In genomic region chr6:111105578-111105977, GRCh38 we compare ENCODE assay signal across 9 cellular contexts. TPM values are rescaled to one million over a fixed set of nuclear protein-coding genes. Genes with fewer than 3 reads are reported as not detected.
A peak's percentile ranks its signal among the peaks of the same experiment; 100 is the strongest.
DNase-seq lines count a peak whose midpoint lies in the region; ATAC-seq and TF ChIP-seq lines count a peak whose summit lies in the region.
"Had no signal": no experiment of that assay in that cellular context is flagged by ENCODE, and none has a peak within 500 bp of the region (broad histone marks: within the 10 kb centered on the region; RNA-seq: fewer than 3 reads in every experiment).

No MANE protein-coding gene starts in this region.

- no peak for ATAC-seq in GM21390 (IDR thresholded peaks at IDR 0.05; ENCODE audit: unreplicated experiment)

- H3K36me3 ChIP-seq in mammary epithelial cell (ENCODE audit: insufficient read depth, low read length), result no peaks in the 10 kb centered on the region
- H3K36me3 ChIP-seq in osteoblast (ENCODE audit: insufficient read depth, low read length), result no peaks in the 10 kb centered on the region
- H3K36me3 ChIP-seq: HAP-1 had no signal

- peaks cover 9% of the 10 kb centered on the region for H3K4me1 ChIP-seq in mammary epithelial cell (ENCODE audit: insufficient read depth, low read length)
- H3K4me1 ChIP-seq in osteoblast (ENCODE audit: insufficient read depth, low read length), result no peaks in the 10 kb centered on the region
- H3K4me1 ChIP-seq: HAP-1 had no signal

- no peak overlapping the region for H3K4me3 ChIP-seq in mammary epithelial cell (replicated peaks in 1 of 3; ENCODE audit: insufficient read depth in 1 of 3, low read depth in 2 of 3, low read length in 3 of 3)
- no peak overlapping the region for H3K4me3 ChIP-seq in osteoblast (ENCODE audit: insufficient read depth, low read length)
- H3K4me3 ChIP-seq: HAP-1 had no signal

- TF ChIP-seq CTCF in mammary epithelial cell (conservative IDR thresholded peaks at IDR 0.05 in 1 of 2, IDR thresholded peaks at IDR 0.05 in 1 of 2; ENCODE audit: extremely low read depth in 1 of 2, insufficient read depth in 1 of 2, low read depth in 1 of 2, low read length in 2 of 2), result no peak
- no peak for TF ChIP-seq CTCF in osteoblast (IDR thresholded peaks at IDR 0.05; ENCODE audit: extremely low read depth, low read depth, low read length)
- TF ChIP-seq CTCF in progenitor cell of endocrine pancreas (IDR thresholded peaks at IDR 0.05; ENCODE audit: unreplicated experiment), result no peak

- BruUV-seq in mammary epithelial cell (replicated peaks; lab: Mats Ljungman, UMichigan), result no TSS peak

- H3K27me3 ChIP-seq in mammary epithelial cell (ENCODE audit: insufficient read depth, low read length) (peaks cover 5% of the 10 kb centered on the region), osteoblast (ENCODE audit: insufficient read depth, low read length) (no peaks in the 10 kb centered on the region)

- DNase-seq in EH (ENCODE audit: low read depth) (peak; percentile 11), NCI-H2107 treated with DMSO at 0.1 percent for 48 hours (lab: John Stamatoyannopoulos, UW; ENCODE audit: unreplicated experiment) (peak; percentile 36), mammary epithelial cell (peak; percentile 71), osteoblast (ENCODE audit: insufficient read length, low spot score, missing footprints) (no peak), progenitor cell of endocrine pancreas (ENCODE audit: low spot score, unreplicated experiment) (no peak), SK-N-DZ (ENCODE audit: low spot score) (no peak), midbrain (lab: John Stamatoyannopoulos, UW) (no peak)

- H3K79me2 ChIP-seq in mammary epithelial cell (ENCODE audit: insufficient read depth, low read length), result no peaks in the 10 kb centered on the region
- no peaks in the 10 kb centered on the region for H3K79me2 ChIP-seq in osteoblast (ENCODE audit: insufficient read depth, low read length)

- WGBS in mammary epithelial cell (ENCODE audit: low coverage, missing lambda C conversion rate), result 3% methylated on average over 5 of the region's 5 CpGs

- no peak overlapping the region for H3K4me3 Mint-ChIP-seq in progenitor cell of endocrine pancreas (ENCODE audit: low read depth)

- H4K20me1 ChIP-seq in mammary epithelial cell (ENCODE audit: insufficient read depth, low read length) (no peaks in the 10 kb centered on the region), osteoblast (ENCODE audit: insufficient read depth, low read length) (no peaks in the 10 kb centered on the region)

- no peak overlapping the region for H3K27ac Mint-ChIP-seq in progenitor cell of endocrine pancreas

- H3K9ac ChIP-seq in mammary epithelial cell (ENCODE audit: insufficient read depth, low read length), result no peak overlapping the region

- no peaks in the 10 kb centered on the region for H3K27me3 Mint-ChIP-seq in progenitor cell of endocrine pancreas

- H3K9me3 Mint-ChIP-seq in progenitor cell of endocrine pancreas (ENCODE audit: low read depth), result peaks cover 11% of the 10 kb centered on the region

- no peaks in the 10 kb centered on the region for H3K4me1 Mint-ChIP-seq in progenitor cell of endocrine pancreas (ENCODE audit: low read depth)

- in situ Hi-C loops in mammary epithelial cell (cut with MboI; ENCODE audit: low sequenced_read_pairs in 2 of 2), result no loop called here

- H3K4me2 ChIP-seq in mammary epithelial cell (ENCODE audit: insufficient read depth, low read depth, low read length) (peak overlapping the region; percentile 44), osteoblast (ENCODE audit: insufficient read depth, low read length) (peak overlapping the region; percentile 13)

- intact Hi-C loops in mammary epithelial cell (cut with micrococcal nuclease), result no loop called here

- H3K27ac ChIP-seq in mammary epithelial cell (ENCODE audit: insufficient read depth, low read depth, low read length) (no peak overlapping the region), osteoblast (ENCODE audit: low read depth, low read length) (no peak overlapping the region)

- H3K9me3 ChIP-seq in mammary epithelial cell (replicated peaks; ENCODE audit: insufficient read depth, low read length) (no peaks in the 10 kb centered on the region), osteoblast (ENCODE audit: low read depth, low read length) (peaks cover 2% of the 10 kb centered on the region)
- H3K9me3 ChIP-seq: HAP-1 had no signal

- CTCF ChIA-PET in mammary epithelial cell (lab: Charles Lee; ENCODE audit: low non-redundant PET), result no interaction called here

- dilution Hi-C loops in mammary epithelial cell (cut with HindIII; ENCODE audit: low sequenced_read_pairs), result loop anchor here (5.0 kb wide), 1 partner anchor 97 kb away; no protein-coding TSS in a partner anchor

- peaks cover 12% of the 10 kb centered on the region for H3K36me3 Mint-ChIP-seq in progenitor cell of endocrine pancreas (ENCODE audit: insufficient read depth)

- H2AFZ ChIP-seq in mammary epithelial cell (ENCODE audit: low read depth, low read length) (no peak overlapping the region), osteoblast (ENCODE audit: low read length) (no peak overlapping the region)

RNA-seq across cellular contexts. Expression of gene SLC16A10, which starts 18.3 kb away (rescaled TPM):
- total RNA-seq in mammary epithelial cell, result not detected
- polyA plus RNA-seq in mammary epithelial cell, result 0.08 TPM
- not detected for polyA minus RNA-seq in mammary epithelial cell
- total RNA-seq in osteoblast, result under 0.01 TPM in 1 of 2 replicates, not detected in the other
- total RNA-seq in progenitor cell of endocrine pancreas, result 7.0 and 8.1 TPM in 2 replicates
- polyA plus RNA-seq in SK-N-DZ (2014; cell fraction: cytosol; rRNA removed), result 36.8 and 38.1 TPM in 2 replicates
- 18.9 and 19.9 TPM in 2 replicates for polyA plus RNA-seq in SK-N-DZ (2014; cell fraction: nucleus; rRNA removed)

Comparison
In these comparisons a context has a peak if more than half of its experiments do, and no peak if none do; other contexts are left out.
1. DNase-seq: peak in EH (single experiment), NCI-H2107 treated with DMSO at 0.1 percent for 48 hours (single experiment) and mammary epithelial cell (single experiment); none in osteoblast (single experiment), progenitor cell of endocrine pancreas (single experiment), SK-N-DZ (single experiment) and midbrain (single experiment).